Comparison of ENCODE assay signal across 1 cellular context in the genomic region with DNA sequence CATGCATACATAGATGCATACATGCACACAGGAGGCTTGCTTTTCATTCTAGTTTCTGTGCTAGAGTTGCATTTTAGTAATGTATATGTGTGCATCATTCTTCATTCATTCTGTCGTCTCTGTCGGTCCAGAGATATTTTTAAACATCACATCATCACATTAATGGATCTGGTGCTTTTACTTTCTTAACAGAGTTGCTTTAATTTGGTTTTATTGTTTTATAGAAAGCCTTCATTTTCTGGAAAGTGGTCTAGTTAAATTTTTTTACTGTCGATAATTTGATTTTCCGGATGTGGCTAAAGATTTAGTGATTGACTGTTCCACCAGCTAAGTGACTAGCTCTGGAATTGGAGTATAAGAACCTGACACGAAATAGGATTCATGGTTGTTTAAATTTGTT.
TF ChIP-seq lines count a peak whose summit lies in the region.

No MANE protein-coding gene starts in this region.

TF ChIP-seq in SK-N-SH, 30 proteins besides CTCF, POLR2A, EP300 and RAD21:
- TF ChIP-seq RFX5 (IDR thresholded peaks at IDR 0.05; ENCODE audit: low read length) = no peak
- TF ChIP-seq RXRA (IDR thresholded peaks at IDR 0.05; ENCODE audit: borderline replicate concordance, low read depth) = no peak
- TF ChIP-seq, protein P1, sequence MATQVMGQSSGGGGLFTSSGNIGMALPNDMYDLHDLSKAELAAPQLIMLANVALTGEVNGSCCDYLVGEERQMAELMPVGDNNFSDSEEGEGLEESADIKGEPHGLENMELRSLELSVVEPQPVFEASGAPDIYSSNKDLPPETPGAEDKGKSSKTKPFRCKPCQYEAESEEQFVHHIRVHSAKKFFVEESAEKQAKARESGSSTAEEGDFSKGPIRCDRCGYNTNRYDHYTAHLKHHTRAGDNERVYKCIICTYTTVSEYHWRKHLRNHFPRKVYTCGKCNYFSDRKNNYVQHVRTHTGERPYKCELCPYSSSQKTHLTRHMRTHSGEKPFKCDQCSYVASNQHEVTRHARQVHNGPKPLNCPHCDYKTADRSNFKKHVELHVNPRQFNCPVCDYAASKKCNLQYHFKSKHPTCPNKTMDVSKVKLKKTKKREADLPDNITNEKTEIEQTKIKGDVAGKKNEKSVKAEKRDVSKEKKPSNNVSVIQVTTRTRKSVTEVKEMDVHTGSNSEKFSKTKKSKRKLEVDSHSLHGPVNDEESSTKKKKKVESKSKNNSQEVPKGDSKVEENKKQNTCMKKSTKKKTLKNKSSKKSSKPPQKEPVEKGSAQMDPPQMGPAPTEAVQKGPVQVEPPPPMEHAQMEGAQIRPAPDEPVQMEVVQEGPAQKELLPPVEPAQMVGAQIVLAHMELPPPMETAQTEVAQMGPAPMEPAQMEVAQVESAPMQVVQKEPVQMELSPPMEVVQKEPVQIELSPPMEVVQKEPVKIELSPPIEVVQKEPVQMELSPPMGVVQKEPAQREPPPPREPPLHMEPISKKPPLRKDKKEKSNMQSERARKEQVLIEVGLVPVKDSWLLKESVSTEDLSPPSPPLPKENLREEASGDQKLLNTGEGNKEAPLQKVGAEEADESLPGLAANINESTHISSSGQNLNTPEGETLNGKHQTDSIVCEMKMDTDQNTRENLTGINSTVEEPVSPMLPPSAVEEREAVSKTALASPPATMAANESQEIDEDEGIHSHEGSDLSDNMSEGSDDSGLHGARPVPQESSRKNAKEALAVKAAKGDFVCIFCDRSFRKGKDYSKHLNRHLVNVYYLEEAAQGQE (IDR thresholded peaks at IDR 0.05; ENCODE audit: low read depth, low read length) = no peak
- TF ChIP-seq MXI1 (IDR thresholded peaks at IDR 0.05; ENCODE audit: low read depth, low read length) = no peak
- TF ChIP-seq SIN3A (IDR thresholded peaks at IDR 0.05; ENCODE audit: borderline replicate concordance, low read depth, low read length) = no peak
- no peak for TF ChIP-seq NFIC (IDR thresholded peaks at IDR 0.05; ENCODE audit: borderline replicate concordance)
- no peak for TF ChIP-seq GATA2 (CRISPR knock-in tag; IDR thresholded peaks at IDR 0.05)
- TF ChIP-seq TCF12 (IDR thresholded peaks at IDR 0.05) = no peak
- TF ChIP-seq FOSL2 (IDR thresholded peaks at IDR 0.05; ENCODE audit: borderline replicate concordance, low read depth) = no peak
- TF ChIP-seq EZH2phosphoT487 (IDR thresholded peaks at IDR 0.05; ENCODE audit: borderline replicate concordance, low read depth) = no peak
- TF ChIP-seq, protein P2, sequence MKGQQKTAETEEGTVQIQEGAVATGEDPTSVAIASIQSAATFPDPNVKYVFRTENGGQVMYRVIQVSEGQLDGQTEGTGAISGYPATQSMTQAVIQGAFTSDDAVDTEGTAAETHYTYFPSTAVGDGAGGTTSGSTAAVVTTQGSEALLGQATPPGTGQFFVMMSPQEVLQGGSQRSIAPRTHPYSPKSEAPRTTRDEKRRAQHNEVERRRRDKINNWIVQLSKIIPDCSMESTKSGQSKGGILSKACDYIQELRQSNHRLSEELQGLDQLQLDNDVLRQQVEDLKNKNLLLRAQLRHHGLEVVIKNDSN (IDR thresholded peaks at IDR 0.05; ENCODE audit: borderline replicate concordance, low read depth) = no peak
- no peak for TF ChIP-seq YY1 (IDR thresholded peaks at IDR 0.05; ENCODE audit: low read depth)
- no peak for TF ChIP-seq ELF1 (IDR thresholded peaks at IDR 0.05)
- TF ChIP-seq JUND (IDR thresholded peaks at IDR 0.05) = no peak
- no peak for TF ChIP-seq TEAD4 (IDR thresholded peaks at IDR 0.05; ENCODE audit: borderline replicate concordance, insufficient read depth)
- no peak for TF ChIP-seq MEF2A (IDR thresholded peaks at IDR 0.05; ENCODE audit: borderline replicate concordance, low read depth)
